In the genomic region with DNA sequence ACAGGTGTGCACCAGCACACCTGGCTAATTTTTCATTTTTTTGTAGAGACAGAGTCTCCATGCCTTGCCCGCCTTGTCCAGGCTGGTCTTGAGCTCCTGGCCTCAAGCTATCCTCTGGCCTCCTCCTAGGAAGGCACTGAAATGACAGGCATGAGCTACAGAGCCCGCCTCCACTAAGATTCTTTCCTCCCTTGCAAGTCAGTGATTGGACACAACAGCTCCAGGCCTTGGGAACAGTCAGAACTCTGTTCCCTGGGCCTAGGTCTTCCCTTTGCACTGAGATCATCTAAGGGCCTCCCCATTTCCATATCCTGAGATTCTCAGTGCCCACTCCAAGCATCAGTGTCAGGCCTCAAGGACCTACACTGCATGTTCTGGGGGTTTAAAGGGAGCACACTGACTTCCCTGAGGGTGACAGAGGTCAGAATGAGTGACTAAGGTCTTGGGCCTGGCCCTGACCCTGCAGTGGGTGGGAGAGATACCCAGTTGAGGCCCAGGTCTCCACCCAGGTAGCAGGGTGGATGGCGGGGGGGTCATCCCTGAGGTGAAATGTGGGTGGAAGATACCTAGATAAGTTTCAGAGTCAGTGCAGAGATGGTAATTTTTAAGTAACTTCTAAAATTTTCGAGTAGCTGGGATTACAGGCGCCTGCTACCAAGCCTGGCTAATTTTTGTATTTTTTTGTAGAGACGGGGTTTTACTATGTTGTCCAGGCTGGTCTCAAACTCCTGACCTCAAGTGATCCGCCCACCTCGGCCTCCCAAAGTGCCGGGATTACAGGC, we compare ENCODE assay signal across 9 cellular contexts. TPM values are rescaled to one million over a fixed set of nuclear protein-coding genes. Genes with fewer than 3 reads are reported as not detected.
A peak's percentile ranks its signal among the peaks of the same experiment; 100 is the strongest.
DNase-seq lines count a peak whose midpoint lies in the region; ATAC-seq and TF ChIP-seq lines count a peak whose summit lies in the region.
"Had no signal": no experiment of that assay in that cellular context is flagged by ENCODE, and none has a peak within 500 bp of the region (broad histone marks: within the 10 kb centered on the region; RNA-seq: fewer than 3 reads in every experiment).

No MANE protein-coding gene starts in this region.

- no peaks in the 10 kb centered on the region for H3K9me3 Mint-ChIP-seq in stimulated activated naive CD8-positive, alpha-beta T cell treated with anti-CD3 and anti-CD28 coated beads, Interleukin-15, Interleukin-2, amounts not matched to agents 100 ng/mL and 50 ng/mL, for 24 hours
- H3K9me3 Mint-ChIP-seq in activated T-helper 1 cell treated with anti-CD3 and anti-CD28 coated beads, Interleukin-12 subunit alpha, Interleukin-12 subunit beta, Interleukin-2, Interleukin-4 antibody, amounts not matched to agents 30 ng/mL and 10 ng/mL and 1 ng/mL, durations not matched to agents 14 hours and 24 hours and 36 hours: no peaks in the 10 kb centered on the region
- H3K9me3 Mint-ChIP-seq: activated naive CD4-positive, alpha-beta T cell treated with anti-CD3 and anti-CD28 coated beads, Interleukin-2, amount 50 U/mL, for 72 hours had no signal

- H3K27me3 Mint-ChIP-seq in stimulated activated naive CD8-positive, alpha-beta T cell treated with anti-CD3 and anti-CD28 coated beads, Interleukin-15, Interleukin-2, amounts not matched to agents 100 ng/mL and 50 ng/mL, for 24 hours: no peaks in the 10 kb centered on the region
- no peaks in the 10 kb centered on the region for H3K27me3 Mint-ChIP-seq in activated T-helper 1 cell treated with anti-CD3 and anti-CD28 coated beads, Interleukin-12 subunit alpha, Interleukin-12 subunit beta, Interleukin-2, Interleukin-4 antibody, amounts not matched to agents 30 ng/mL and 10 ng/mL and 1 ng/mL, durations not matched to agents 14 hours and 24 hours and 36 hours (ENCODE audit: insufficient read depth)

- H3K4me1 ChIP-seq in vagina: peaks cover 31% of the 10 kb centered on the region

- DNase-seq in stimulated activated naive CD8-positive, alpha-beta T cell treated with anti-CD3 and anti-CD28 coated beads, Interleukin-15, Interleukin-2, amounts not matched to agents 100 U/mL and 50 U/mL, for 24 hours: no peak
- no peak for DNase-seq in activated T-helper 1 cell treated with anti-CD3 and anti-CD28 coated beads, Interleukin-12 subunit alpha, Interleukin-12 subunit beta, Interleukin-2, Interleukin-4 antibody, amounts not matched to agents 30 ng/mL and 10 ng/mL and 1 ng/mL, durations not matched to agents 14 hours and 24 hours and 36 hours (ENCODE audit: low spot score)
- peak; percentile 67 for DNase-seq in iris pigment epithelial cell (ENCODE audit: low read depth)
- DNase-seq in vagina (ENCODE audit: extremely low spot score in 2 of 2): no peak
- no peak for DNase-seq in RPMI8226
- DNase-seq in hippocampal formation (lab: John Stamatoyannopoulos, UW): no peak

- peak overlapping the region; percentile 72 for H3K4me3 Mint-ChIP-seq in stimulated activated naive CD8-positive, alpha-beta T cell treated with anti-CD3 and anti-CD28 coated beads, Interleukin-15, Interleukin-2, amounts not matched to agents 100 ng/mL and 50 ng/mL, for 24 hours
- H3K4me3 Mint-ChIP-seq in activated T-helper 1 cell treated with anti-CD3 and anti-CD28 coated beads, Interleukin-12 subunit alpha, Interleukin-12 subunit beta, Interleukin-2, Interleukin-4 antibody, amounts not matched to agents 30 ng/mL and 10 ng/mL and 1 ng/mL, durations not matched to agents 14 hours and 24 hours and 36 hours: peak overlapping the region; percentile 77

- H3K36me3 ChIP-seq in vagina: no peaks in the 10 kb centered on the region

- ATAC-seq in stimulated activated naive CD8-positive, alpha-beta T cell treated with anti-CD3 and anti-CD28 coated beads, Interleukin-15, Interleukin-2, amounts not matched to agents 100 U/mL and 50 U/mL, for 24 hours: no peak
- no peak for ATAC-seq in GM18519 (IDR thresholded peaks at IDR 0.05; ENCODE audit: low FRiP score, unreplicated experiment)
- ATAC-seq: activated naive CD4-positive, alpha-beta T cell treated with anti-CD3 and anti-CD28 coated beads, Interleukin-2, amount 50 U/mL, for 72 hours had no signal

- peak overlapping the region; percentile 98 for H3K27ac ChIP-seq in vagina

- no peak for TF ChIP-seq POLR2A in vagina (IDR thresholded peaks at IDR 0.05)

- H3K4me1 Mint-ChIP-seq in stimulated activated naive CD8-positive, alpha-beta T cell treated with anti-CD3 and anti-CD28 coated beads, Interleukin-15, Interleukin-2, amounts not matched to agents 100 ng/mL and 50 ng/mL, for 24 hours (ENCODE audit: low read depth): peaks cover 44% of the 10 kb centered on the region
- H3K4me1 Mint-ChIP-seq in activated T-helper 1 cell treated with anti-CD3 and anti-CD28 coated beads, Interleukin-12 subunit alpha, Interleukin-12 subunit beta, Interleukin-2, Interleukin-4 antibody, amounts not matched to agents 30 ng/mL and 10 ng/mL and 1 ng/mL, durations not matched to agents 14 hours and 24 hours and 36 hours (ENCODE audit: low read depth): peaks cover 36% of the 10 kb centered on the region

- no peaks in the 10 kb centered on the region for H3K9me3 ChIP-seq in vagina

- no peak for TF ChIP-seq CTCF in vagina (IDR thresholded peaks at IDR 0.05)

- H3K4me3 ChIP-seq in vagina: no peak overlapping the region

- intact Hi-C loops in activated T-helper 1 cell treated with anti-CD3 and anti-CD28 coated beads, Interleukin-12 subunit alpha, Interleukin-12 subunit beta, Interleukin-2, Interleukin-4 antibody, amounts not matched to agents 30 ng/mL and 10 ng/mL and 1 ng/mL, durations not matched to agents 14 hours and 24 hours and 36 hours (cut with micrococcal nuclease): loop anchor here (5.0 kb wide), 1 partner anchor 34 kb away; a partner anchor contains a TSS
- intact Hi-C loops in vagina (cut with DNase I): no loop called here

- peak overlapping the region; percentile 69 for H3K27ac Mint-ChIP-seq in stimulated activated naive CD8-positive, alpha-beta T cell treated with anti-CD3 and anti-CD28 coated beads, Interleukin-15, Interleukin-2, amounts not matched to agents 100 ng/mL and 50 ng/mL, for 24 hours
- H3K27ac Mint-ChIP-seq in activated T-helper 1 cell treated with anti-CD3 and anti-CD28 coated beads, Interleukin-12 subunit alpha, Interleukin-12 subunit beta, Interleukin-2, Interleukin-4 antibody, amounts not matched to agents 30 ng/mL and 10 ng/mL and 1 ng/mL, durations not matched to agents 14 hours and 24 hours and 36 hours: peak overlapping the region; percentile 71

- H3K27me3 ChIP-seq in vagina: no peaks in the 10 kb centered on the region

- no peaks in the 10 kb centered on the region for H3K36me3 Mint-ChIP-seq in stimulated activated naive CD8-positive, alpha-beta T cell treated with anti-CD3 and anti-CD28 coated beads, Interleukin-15, Interleukin-2, amounts not matched to agents 100 ng/mL and 50 ng/mL, for 24 hours (ENCODE audit: low read depth)
- H3K36me3 Mint-ChIP-seq in activated T-helper 1 cell treated with anti-CD3 and anti-CD28 coated beads, Interleukin-12 subunit alpha, Interleukin-12 subunit beta, Interleukin-2, Interleukin-4 antibody, amounts not matched to agents 30 ng/mL and 10 ng/mL and 1 ng/mL, durations not matched to agents 14 hours and 24 hours and 36 hours (ENCODE audit: low read depth): peaks cover 2% of the 10 kb centered on the region
- H3K36me3 Mint-ChIP-seq: activated naive CD4-positive, alpha-beta T cell treated with anti-CD3 and anti-CD28 coated beads, Interleukin-2, amount 50 U/mL, for 72 hours had no signal

RNA-seq across cellular contexts. Expression of a gene that starts 17.3 kb away (rescaled TPM):
- 143 and 152 TPM in 2 replicates for total RNA-seq in activated T-helper 1 cell treated with anti-CD3 and anti-CD28 coated beads, Interleukin-12 subunit alpha, Interleukin-12 subunit beta, Interleukin-2, Interleukin-4 antibody, amounts not matched to agents 30 ng/mL and 10 ng/mL and 1 ng/mL, durations not matched to agents 14 hours and 24 hours and 36 hours
- 123 TPM for total RNA-seq in vagina

RNA-seq across cellular contexts. Expression of a gene that starts 26.7 kb away (rescaled TPM):
- total RNA-seq in activated T-helper 1 cell treated with anti-CD3 and anti-CD28 coated beads, Interleukin-12 subunit alpha, Interleukin-12 subunit beta, Interleukin-2, Interleukin-4 antibody, amounts not matched to agents 30 ng/mL and 10 ng/mL and 1 ng/mL, durations not matched to agents 14 hours and 24 hours and 36 hours: 16.8 and 17.2 TPM in 2 replicates
- 20.6 TPM for total RNA-seq in vagina

RNA-seq across cellular contexts. Expression of a gene that starts 34.6 kb away (rescaled TPM):
- 25.3 and 27.2 TPM in 2 replicates for total RNA-seq in activated T-helper 1 cell treated with anti-CD3 and anti-CD28 coated beads, Interleukin-12 subunit alpha, Interleukin-12 subunit beta, Interleukin-2, Interleukin-4 antibody, amounts not matched to agents 30 ng/mL and 10 ng/mL and 1 ng/mL, durations not matched to agents 14 hours and 24 hours and 36 hours
- 2.2 TPM for total RNA-seq in vagina

RNA-seq across cellular contexts. Expression of a gene that starts 36.2 kb away (rescaled TPM):
- 8.5 and 8.9 TPM in 2 replicates for total RNA-seq in activated T-helper 1 cell treated with anti-CD3 and anti-CD28 coated beads, Interleukin-12 subunit alpha, Interleukin-12 subunit beta, Interleukin-2, Interleukin-4 antibody, amounts not matched to agents 30 ng/mL and 10 ng/mL and 1 ng/mL, durations not matched to agents 14 hours and 24 hours and 36 hours
- total RNA-seq in vagina: 111 TPM

RNA-seq across cellular contexts. Expression of a gene that starts 55.8 kb away (rescaled TPM):
- total RNA-seq in activated T-helper 1 cell treated with anti-CD3 and anti-CD28 coated beads, Interleukin-12 subunit alpha, Interleukin-12 subunit beta, Interleukin-2, Interleukin-4 antibody, amounts not matched to agents 30 ng/mL and 10 ng/mL and 1 ng/mL, durations not matched to agents 14 hours and 24 hours and 36 hours: 3.0 and 4.1 TPM in 2 replicates
- total RNA-seq in vagina: 13.0 TPM
